Comparison of ENCODE assay signal across 21 cellular contexts in the genomic region with DNA sequence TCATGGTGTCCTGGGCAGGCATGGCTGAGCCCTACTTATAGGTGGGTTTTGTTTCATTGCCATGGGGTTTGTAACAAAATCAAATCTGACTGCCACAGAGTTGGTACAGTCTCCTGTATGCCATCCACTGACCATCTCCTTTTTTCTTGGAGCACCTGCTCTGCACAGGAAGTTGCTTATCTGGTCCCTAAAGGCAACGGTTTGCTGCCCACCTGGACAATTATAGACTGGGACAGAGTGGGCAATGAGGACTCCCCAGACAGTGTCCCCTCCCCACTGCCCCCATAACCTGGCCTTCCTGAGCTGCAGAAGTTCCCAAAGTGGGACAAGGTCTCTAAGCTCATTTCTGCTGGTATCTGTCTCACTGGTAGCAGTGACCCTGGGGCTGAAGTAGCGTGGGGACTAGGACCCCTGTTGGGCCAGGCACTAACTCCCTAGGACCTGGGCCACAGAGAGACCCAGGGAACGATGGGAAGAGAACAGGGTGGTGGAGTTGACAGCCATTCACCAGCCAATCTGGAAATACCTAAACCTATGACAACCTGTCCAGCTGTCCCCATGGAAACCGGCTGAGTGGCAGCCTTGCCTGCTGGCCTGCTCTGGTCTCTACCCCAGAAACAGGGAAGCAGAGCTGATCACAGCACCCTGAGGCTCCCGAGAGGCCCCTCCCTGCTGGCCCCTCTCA.
"Had no signal": no experiment of that assay in that cellular context is flagged by ENCODE, and none has a peak within 500 bp of the region (broad histone marks: within the 10 kb centered on the region; RNA-seq: fewer than 3 reads in every experiment).

No MANE protein-coding gene starts in this region.

- ATAC-seq: activated CD8-positive, alpha-beta memory T cell treated with anti-CD3 and anti-CD28 coated beads, Interleukin-2, amount 10 ng/mL, durations not matched to agents 7 days and 5 days; esophagus mucosa; gastrocnemius medialis; heart left ventricle; pancreas; right lobe of liver; stimulated activated naive CD8-positive, alpha-beta T cell treated with anti-CD3 and anti-CD28 coated beads, Interleukin-15, amount 100 ng/mL, for 72 hours had no signal

- DNase-seq: activated CD4-positive, CD25-positive, alpha-beta regulatory T cell; activated CD8-positive, alpha-beta memory T cell treated with anti-CD3 and anti-CD28 coated beads, Interleukin-2, amount 10 ng/mL, durations not matched to agents 7 days and 5 days; activated naive CD8-positive, alpha-beta T cell treated with anti-CD3 and anti-CD28 coated beads for 36 hours; brain microvascular endothelial cell; gastrocnemius medialis; kidney glomerular epithelial cell; small intestine; stimulated activated naive CD8-positive, alpha-beta T cell treated with anti-CD3 and anti-CD28 coated beads, Interleukin-15, amount 100 ng/mL, for 72 hours; T1000; transverse colon; uterus had no signal

- H3K4me3 Mint-ChIP-seq: activated CD4-positive, alpha-beta memory T cell treated with anti-CD3 and anti-CD28 coated beads, Interleukin-2, amount 10 ng/mL, durations not matched to agents 7 days and 5 days; activated CD8-positive, alpha-beta memory T cell treated with anti-CD3 and anti-CD28 coated beads, Interleukin-2, amount 10 ng/mL, durations not matched to agents 7 days and 5 days; activated naive CD8-positive, alpha-beta T cell treated with anti-CD3 and anti-CD28 coated beads for 36 hours; central memory CD8-positive, alpha-beta T cell; memory B cell; stimulated activated naive CD8-positive, alpha-beta T cell treated with anti-CD3 and anti-CD28 coated beads, Interleukin-15, amount 100 ng/mL, for 72 hours had no signal

- H3K36me3 ChIP-seq: brain microvascular endothelial cell, gastrocnemius medialis, heart left ventricle, pancreas, right lobe of liver, transverse colon, uterus had no signal

- H3K27me3 ChIP-seq: pancreas, right lobe of liver, uterus had no signal

- H3K9me3 Mint-ChIP-seq: activated naive CD8-positive, alpha-beta T cell treated with anti-CD3 and anti-CD28 coated beads for 36 hours; central memory CD8-positive, alpha-beta T cell; memory B cell; stimulated activated naive CD8-positive, alpha-beta T cell treated with anti-CD3 and anti-CD28 coated beads, Interleukin-15, amount 100 ng/mL, for 72 hours had no signal

- H3K4me1 ChIP-seq: gastrocnemius medialis, heart left ventricle, right lobe of liver, suprapubic skin, transverse colon, uterus had no signal

- H3K36me3 Mint-ChIP-seq: activated CD8-positive, alpha-beta memory T cell treated with anti-CD3 and anti-CD28 coated beads, Interleukin-2, amount 10 ng/mL, durations not matched to agents 7 days and 5 days; activated naive CD8-positive, alpha-beta T cell treated with anti-CD3 and anti-CD28 coated beads for 36 hours; memory B cell had no signal

- H3K27ac ChIP-seq: brain microvascular endothelial cell, coronary artery, gastrocnemius medialis, heart left ventricle, pancreas, right lobe of liver, suprapubic skin, transverse colon, uterus had no signal

- FAIRE-seq: endometrium, pancreas, small intestine had no signal

- H3K27ac Mint-ChIP-seq: activated CD4-positive, alpha-beta memory T cell treated with anti-CD3 and anti-CD28 coated beads, Interleukin-2, amount 10 ng/mL, durations not matched to agents 7 days and 5 days; activated CD8-positive, alpha-beta memory T cell treated with anti-CD3 and anti-CD28 coated beads, Interleukin-2, amount 10 ng/mL, durations not matched to agents 7 days and 5 days; activated naive CD8-positive, alpha-beta T cell treated with anti-CD3 and anti-CD28 coated beads for 36 hours; memory B cell; stimulated activated naive CD8-positive, alpha-beta T cell treated with anti-CD3 and anti-CD28 coated beads, Interleukin-15, amount 100 ng/mL, for 72 hours had no signal

- H3K4me3 ChIP-seq: coronary artery, gastrocnemius medialis, heart left ventricle, pancreas, right lobe of liver, suprapubic skin, transverse colon, uterus had no signal
